ENCODE assay signal across 10 cellular contexts in genomic region chr2:44342854-44343253, GRCh38. TPM values are rescaled to one million over a fixed set of nuclear protein-coding genes. Genes with fewer than 3 reads are reported as not detected.
DNase-seq lines count a peak whose midpoint lies in the region; ATAC-seq, FAIRE-seq and TF ChIP-seq lines count a peak whose summit lies in the region.
"Had no signal": no experiment of that assay in that cellular context is flagged by ENCODE, and none has a peak within 500 bp of the region (broad histone marks: within the 10 kb centered on the region; RNA-seq: fewer than 3 reads in every experiment).

No MANE protein-coding gene starts in this region.

- no peak overlapping the region for H2AK5ac ChIP-seq in neuronal stem cell (ENCODE audit: low read depth, low read length)

- H3K18ac ChIP-seq in neuronal stem cell (ENCODE audit: low read length): no peak overlapping the region

- H3K36me3 ChIP-seq in OCI-LY3 (replicated peaks; ENCODE audit: low read depth, low read length) (peaks cover 13% of the 10 kb centered on the region), esophagus squamous epithelium (peaks cover 4 to 80% (median 7%) of the 10 kb centered on the region in 3 donors), neuronal stem cell (replicated peaks in 1 of 2; ENCODE audit: control insufficient read depth in 2 of 2, insufficient read depth in 2 of 2, low read length in 2 of 2) (peaks cover 4 to 99% of the 10 kb centered on the region in 2 donors)

- no peak overlapping the region for H2BK5ac ChIP-seq in neuronal stem cell (ENCODE audit: low read length)

- H3K27ac ChIP-seq in OCI-LY3 (ENCODE audit: low read length): no peak overlapping the region
- no peak overlapping the region for H3K27ac ChIP-seq in esophagus squamous epithelium
- H3K27ac ChIP-seq in neuronal stem cell (replicated peaks; ENCODE audit: low read length): no peak overlapping the region

- no peak overlapping the region for H4K8ac ChIP-seq in neuronal stem cell (ENCODE audit: low read depth, low read length)

- H3K14ac ChIP-seq in neuronal stem cell (ENCODE audit: low read length): no peak overlapping the region

- H3K4me1 ChIP-seq in OCI-LY3 (ENCODE audit: low read length) (no peaks in the 10 kb centered on the region), esophagus squamous epithelium (peaks cover 0 to under 1% (median 0%) of the 10 kb centered on the region in 3 donors), neuronal stem cell (ENCODE audit: control insufficient read depth in 2 of 2, insufficient read depth in 1 of 2, low read depth in 1 of 2, low read length in 2 of 2) (no peaks in the 10 kb centered on the region)

- H4K20me1 ChIP-seq in OCI-LY3 (ENCODE audit: insufficient read depth, low read length): no peaks in the 10 kb centered on the region

- no peak overlapping the region for H3K4me3 ChIP-seq in OCI-LY3 (ENCODE audit: low read length)
- no peak overlapping the region for H3K4me3 ChIP-seq in esophagus squamous epithelium
- H3K4me3 ChIP-seq in neuronal stem cell (ENCODE audit: low read length in 2 of 2): no peak overlapping the region

- TF ChIP-seq POLR2A in esophagus squamous epithelium (IDR thresholded peaks at IDR 0.05): no peak

- H2BK12ac ChIP-seq in neuronal stem cell (ENCODE audit: low read length): no peak overlapping the region

- ATAC-seq in HG03378 (IDR thresholded peaks at IDR 0.05; ENCODE audit: unreplicated experiment): no peak

- TF ChIP-seq CTCF in OCI-LY3 (IDR thresholded peaks at IDR 0.05; ENCODE audit: low read depth, low read length) (peak; percentile 58), esophagus squamous epithelium (IDR thresholded peaks at IDR 0.05) (peak in 4 of 6 experiments; percentile 10 to 44 (median 26))

- no peaks in the 10 kb centered on the region for H3K79me2 ChIP-seq in OCI-LY3 (ENCODE audit: low read length)

- H3K27me3 ChIP-seq in OCI-LY3 (ENCODE audit: low read depth, low read length) (no peaks in the 10 kb centered on the region), esophagus squamous epithelium (no peaks in the 10 kb centered on the region), neuronal stem cell (ENCODE audit: control insufficient read depth in 3 of 3, insufficient read depth in 3 of 3, low read depth in 1 of 3, low read length in 3 of 3) (no peaks in the 10 kb centered on the region)

- no peaks in the 10 kb centered on the region for H3K79me1 ChIP-seq in neuronal stem cell (ENCODE audit: low read depth, low read length)

- no peak overlapping the region for H4K91ac ChIP-seq in neuronal stem cell (ENCODE audit: low read depth, low read length, poor library complexity)

- H2AFZ ChIP-seq in OCI-LY3 (ENCODE audit: low read depth, low read length) (no peak overlapping the region), neuronal stem cell (ENCODE audit: low read length) (no peak overlapping the region)

- H3K9ac ChIP-seq in OCI-LY3 (ENCODE audit: low read length): no peak overlapping the region
- H3K9ac ChIP-seq in neuronal stem cell (ENCODE audit: low read depth, low read length, poor library complexity): no peak overlapping the region

- DNase-seq in Daoy (ENCODE audit: low read depth) (peak; percentile 8), esophagus squamous epithelium (lab: John Stamatoyannopoulos, UW) (no peak), LoVo (ENCODE audit: low spot score) (no peak), neuronal stem cell (ENCODE audit: low spot score) (no peak), NCI-H226 (no peak)
- DNase-seq: SHP77 treated with DMSO at 0.1 percent for 48 hours had no signal

- H3K23ac ChIP-seq in neuronal stem cell (ENCODE audit: low read depth, low read length, poor library complexity): no peak overlapping the region

- no peaks in the 10 kb centered on the region for H3K9me3 ChIP-seq in OCI-LY3 (ENCODE audit: insufficient read depth, low read length)
- no peaks in the 10 kb centered on the region for H3K9me3 ChIP-seq in esophagus squamous epithelium
- peaks cover 0 to under 1% of the 10 kb centered on the region in 2 donors for H3K9me3 ChIP-seq in neuronal stem cell (replicated peaks in 1 of 2; ENCODE audit: control insufficient read depth in 2 of 2, insufficient read depth in 1 of 2, low read depth in 1 of 2, low read length in 2 of 2)

- H2BK120ac ChIP-seq in neuronal stem cell (ENCODE audit: low read depth, low read length): no peak overlapping the region

- no peak overlapping the region for H3K4ac ChIP-seq in neuronal stem cell (ENCODE audit: low read length)

- H3K4me2 ChIP-seq in OCI-LY3 (ENCODE audit: low read length) (no peak overlapping the region), neuronal stem cell (ENCODE audit: insufficient read depth, low read length, poor library complexity, severe bottlenecking) (no peak overlapping the region)

- intact Hi-C loops in esophagus squamous epithelium (cut with DNase I): no loop called here

- FAIRE-seq in A204.1 (lab: Jason Lieb, UNC): peak; percentile 85
- FAIRE-seq: endometrium had no signal

- no peak overlapping the region for H2BK15ac ChIP-seq in neuronal stem cell (ENCODE audit: low read length)

- WGBS in esophagus squamous epithelium, 2 donors: 78 to 89% methylated on average over 1 of the region's 1 CpG
- WGBS in neuronal stem cell (ENCODE audit: extremely low coverage in 2 of 2, insufficient read length in 2 of 2, insufficient replicate concordance in 1 of 2), 2 donors: no CpG with 5 or more reads among the region's 1 CpG

RNA-seq across cellular contexts. Expression of gene PREPL, which starts 18.4 kb away (rescaled TPM):
- total RNA-seq in Daoy (2014; rRNA removed; shearing (Covaris generic)): 30.2 and 34.1 TPM in 2 replicates
- total RNA-seq in esophagus squamous epithelium: 10 to 100 TPM; 18.5 to 25.7 (median 23.2) TPM
- 42.3 TPM for polyA plus RNA-seq in neuronal stem cell (2013, experiment 1 of 2)
- 42.5 TPM for polyA plus RNA-seq in neuronal stem cell (2013, experiment 2 of 2)

RNA-seq across cellular contexts. Expression of gene CAMKMT, which starts 18.9 kb away (rescaled TPM):
- total RNA-seq in Daoy (2014; rRNA removed; shearing (Covaris generic)): 14.2 and 24.4 TPM in 2 replicates
- 10 to 100 TPM in 2 of 4 donors, 1 to 10 TPM in 2; 5.7 to 14.4 (median 10.6) TPM for total RNA-seq in esophagus squamous epithelium
- 17.2 TPM for polyA plus RNA-seq in neuronal stem cell (2013, experiment 1 of 2)
- 17.2 TPM for polyA plus RNA-seq in neuronal stem cell (2013, experiment 2 of 2)
